Comparison of ENCODE assay signal across 12 cellular contexts in genomic region chr10:48589266-48589665, GRCh38. TPM values are rescaled to one million over a fixed set of nuclear protein-coding genes. Genes with fewer than 3 reads are reported as not detected.
DNase-seq lines count a peak whose midpoint lies in the region; ATAC-seq and TF ChIP-seq lines count a peak whose summit lies in the region.
"Had no signal": no experiment of that assay in that cellular context is flagged by ENCODE, and none has a peak within 500 bp of the region (broad histone marks: within the 10 kb centered on the region; RNA-seq: fewer than 3 reads in every experiment).

No MANE protein-coding gene starts in this region.

- H3K4me1 ChIP-seq in mucosa of descending colon (ENCODE audit: low read depth) (no peaks in the 10 kb centered on the region), right lobe of liver (no peaks in the 10 kb centered on the region)
- H3K4me1 ChIP-seq: parathyroid adenoma, upper lobe of left lung had no signal

- peak; percentile 68 for DNase-seq in AG09309 (ENCODE audit: low read depth)
- peak; percentile 54 for DNase-seq in M059J (ENCODE audit: low read depth)
- DNase-seq in mucosa of descending colon, result no peak
- no peak for DNase-seq in effector CD8-positive, alpha-beta T cell (lab: John Stamatoyannopoulos, UW)
- DNase-seq in right lobe of liver, result no peak
- DNase-seq in NCI-H1694 treated with DMSO at 0.1 percent for 48 hours (lab: John Stamatoyannopoulos, UW), result no peak
- no peak for DNase-seq in kidney tubule cell (ENCODE audit: low spot score)
- DNase-seq: activated effector memory CD4-positive, alpha-beta T cell treated with anti-CD3 and anti-CD28 coated beads, Interleukin-2, amount 50 U/mL, for 16 hours; NCI-H2081 had no signal

- no peaks in the 10 kb centered on the region for H3K27me3 ChIP-seq in right lobe of liver
- H3K27me3 ChIP-seq: upper lobe of left lung had no signal

- TF ChIP-seq POLR2A in right lobe of liver (IDR thresholded peaks at IDR 0.05), result no peak

- H3K4me3 ChIP-seq in AG09309 (ENCODE audit: control insufficient read depth, low read depth, low read length) (no peak overlapping the region), mucosa of descending colon (no peak overlapping the region), right lobe of liver (no peak overlapping the region)
- H3K4me3 ChIP-seq: upper lobe of left lung had no signal

- WGBS in right lobe of liver (ENCODE audit: insufficient coverage, low coverage, low lambda C conversion rate, missing lambda C conversion rate), result 65% methylated on average over 5 of the region's 5 CpGs

- intact Hi-C loops in mucosa of descending colon (cut with DNase I, micrococcal nuclease) (no loop called here), right lobe of liver (cut with DNase I) (no loop called here)

- no peaks in the 10 kb centered on the region for H3K36me3 ChIP-seq in mucosa of descending colon (ENCODE audit: low read depth)
- H3K36me3 ChIP-seq in right lobe of liver, result no peaks in the 10 kb centered on the region
- H3K36me3 ChIP-seq: upper lobe of left lung had no signal

- peak; percentile 81 for ATAC-seq in esophagus mucosa
- ATAC-seq in mucosa of descending colon, result peak; percentile 32
- ATAC-seq in right lobe of liver, result no peak

- no peak for TF ChIP-seq CTCF in AG09309 (IDR thresholded peaks at IDR 0.05; ENCODE audit: control insufficient read depth, insufficient read depth, low read depth, low read length, missing control alignments)
- no peak for TF ChIP-seq CTCF in mucosa of descending colon (IDR thresholded peaks at IDR 0.05)
- no peak for TF ChIP-seq CTCF in right lobe of liver (IDR thresholded peaks at IDR 0.05)

- H3K27ac ChIP-seq in right lobe of liver, result no peak overlapping the region
- H3K27ac ChIP-seq: parathyroid adenoma, upper lobe of left lung had no signal

- no peaks in the 10 kb centered on the region for H3K9me3 ChIP-seq in mucosa of descending colon
- no peaks in the 10 kb centered on the region for H3K9me3 ChIP-seq in right lobe of liver
- H3K9me3 ChIP-seq: upper lobe of left lung had no signal

RNA-seq across cellular contexts. Expression of gene ARHGAP22, which starts 15.6 kb away (rescaled TPM):
- 11.5 and 18.9 TPM in 2 replicates for total RNA-seq in M059J (2014; rRNA removed; shearing (Covaris generic))
- 1.6 TPM for total RNA-seq in esophagus mucosa
- 1 to 10 TPM in 2 of 3 donors, under 1 TPM in 1; 0.93 to 5.9 (median 1.3) TPM for total RNA-seq in mucosa of descending colon
- total RNA-seq in right lobe of liver, result 1 to 10 TPM in 1 of 6 experiments, under 1 TPM in 5; 0.22 to 3.6 (median 0.64) TPM

Comparison
In these comparisons a context has a peak if more than half of its experiments do, and no peak if none do; other contexts are left out.
1. DNase-seq: peak in AG09309 (single experiment) and M059J (single experiment); none in mucosa of descending colon (0 of 3), effector CD8-positive, alpha-beta T cell (single experiment), right lobe of liver (0 of 3), NCI-H1694 treated with DMSO at 0.1 percent for 48 hours (single experiment) and kidney tubule cell (single experiment).
2. ATAC-seq: peak in esophagus mucosa (single experiment) and mucosa of descending colon (single experiment); none in right lobe of liver (0 of 4).